In genomic region chr15:66165856-66166255, GRCh38 we compare ENCODE assay signal across 2 cellular contexts.
TF ChIP-seq lines count a peak whose summit lies in the region.

No MANE protein-coding gene starts in this region.

TF ChIP-seq in HEK293, 187 proteins besides CTCF, POLR2A, EP300 and RAD21 (continued from another document and continues in another):
- TF ChIP-seq PRDM10 (tag by site-specific recombination; IDR thresholded peaks at IDR 0.05) (peak; percentile 53; the same call in 1 of the 2 replicates), ZFP69B (tag by site-specific recombination; IDR thresholded peaks at IDR 0.05) (0 out of 2 replicates have a peak, but pooled peaks have one; percentile 37), ZNF335 (tag by site-specific recombination; conservative IDR thresholded peaks at IDR 0.05) (peak; percentile 59), ZNF558 (tag by site-specific recombination; IDR thresholded peaks at IDR 0.05) (peak; percentile 47; the same call in 1 of the 2 replicates), PATZ1 (tag by site-specific recombination; IDR thresholded peaks at IDR 0.05) (peak; percentile 79), KLF17 (tag by site-specific recombination; IDR thresholded peaks at IDR 0.05) (peak; percentile 58; the same call in 1 of the 2 replicates), ZNF621 (tag by site-specific recombination; IDR thresholded peaks at IDR 0.05) (no peak), ZNF324 (tag by site-specific recombination; IDR thresholded peaks at IDR 0.05) (peak; percentile 23; the same call in 1 of the 2 replicates), ZNF121 (tag by site-specific recombination; IDR thresholded peaks at IDR 0.05) (no peak), ZNF24 (tag by site-specific recombination; IDR thresholded peaks at IDR 0.05) (peak; percentile 59; the same call in 1 of the 2 replicates), ATF2 (tag by site-specific recombination; IDR thresholded peaks at IDR 0.05; ENCODE audit: low read depth) (peak; percentile 38; the same call in 1 of the 2 replicates), ZEB2 (tag by site-specific recombination; IDR thresholded peaks at IDR 0.05) (0 out of 2 replicates have a peak, but pooled peaks have one; percentile 38), ZBTB20 (tag by site-specific recombination; IDR thresholded peaks at IDR 0.05) (0 out of 2 replicates have a peak, but pooled peaks have one; percentile 23), ZIC2 (tag by site-specific recombination; IDR thresholded peaks at IDR 0.05) (peak; percentile 50), ZNF660 (tag by site-specific recombination; IDR thresholded peaks at IDR 0.05) (peak; percentile 88)

TF ChIP-seq in H1, 55 proteins besides CTCF, POLR2A, EP300 and RAD21 (continued from another document):
- TF ChIP-seq TCF12 (IDR thresholded peaks at IDR 0.05; ENCODE audit: low read depth, low read length) (no peak), SP2 (IDR thresholded peaks at IDR 0.05; ENCODE audit: low read length) (no peak), SUZ12 (IDR thresholded peaks at IDR 0.05; ENCODE audit: low read length) (no peak), HDAC6 (IDR thresholded peaks at IDR 0.05; ENCODE audit: low read depth, low read length) (no peak), CHD7 (IDR thresholded peaks at IDR 0.05; ENCODE audit: insufficient replicate concordance, low read length) (no peak), MAX (IDR thresholded peaks at IDR 0.05) (no peak)
TF ChIP-seq in H1: peak in this region for 0.
